26 cellular contexts compared by ENCODE assay signal in the genomic region with DNA sequence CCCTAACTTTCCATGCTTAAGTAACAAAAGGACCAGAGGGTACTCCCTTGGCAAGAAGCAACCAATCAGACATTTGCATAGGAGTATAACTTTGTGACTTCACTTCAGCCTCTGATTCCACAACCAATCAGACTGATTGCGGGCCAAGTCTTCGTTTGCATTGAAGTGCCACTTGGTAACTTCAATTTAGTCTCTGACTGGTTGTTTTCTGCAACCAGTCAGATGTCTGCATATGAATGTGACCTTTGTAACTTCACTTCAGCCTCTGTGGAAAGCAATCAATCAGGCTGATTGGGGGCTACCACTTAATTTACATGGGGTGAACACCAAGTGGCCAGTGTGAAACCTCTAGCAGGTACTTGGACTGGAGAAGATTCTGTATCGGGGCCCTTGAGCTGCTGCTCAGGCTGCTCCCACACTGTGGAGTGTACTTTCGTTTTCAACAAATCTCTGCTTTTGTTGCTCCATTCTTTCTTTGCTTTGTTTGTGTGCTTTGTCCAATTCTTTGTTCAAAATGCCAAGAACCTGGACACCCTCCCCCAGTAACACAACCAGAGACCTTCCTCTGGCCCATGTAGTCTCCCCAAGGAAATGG.
DNase-seq lines count a peak whose midpoint lies in the region; ATAC-seq, FAIRE-seq and TF ChIP-seq lines count a peak whose summit lies in the region.
"Had no signal": no experiment of that assay in that cellular context is flagged by ENCODE, and none has a peak within 500 bp of the region (broad histone marks: within the 10 kb centered on the region; RNA-seq: fewer than 3 reads in every experiment).

No MANE protein-coding gene starts in this region.

- H2BK120ac ChIP-seq in IMR-90 (ENCODE audit: low read depth, low read length), result no peak overlapping the region
- H2BK120ac ChIP-seq in H1 (replicated peaks; ENCODE audit: low read depth, low read length), result no peak overlapping the region

- no peaks in the 10 kb centered on the region for H3K23me2 ChIP-seq in H1 (ENCODE audit: low read depth, low read length)

- H3K4me2 ChIP-seq in IMR-90 (ENCODE audit: low read depth, low read length) (0 out of 2 replicates have a peak overlapping the region, but pooled peaks have one; percentile 9), H1 (ENCODE audit: insufficient read depth in 1 of 2, low read depth in 2 of 2, low read length in 2 of 2) (no peak overlapping the region)
- H3K4me2 ChIP-seq: A549; BLaER1 treated with 17β-estradiol and CSF1 and Interleukin-3, amounts not matched to agents 10 nM and 100 nM had no signal

- no peak overlapping the region for H3K18ac ChIP-seq in IMR-90 (ENCODE audit: low read depth, low read length)
- no peak overlapping the region for H3K18ac ChIP-seq in H1 (ENCODE audit: extremely low read depth, low read length)

- H3K27me3 ChIP-seq in IMR-90 (ENCODE audit: control insufficient read depth, insufficient read depth, low read length) (no peaks in the 10 kb centered on the region; the same call in 1 of the 2 replicates), H1 (replicated peaks in 1 of 4; ENCODE audit: control insufficient read depth in 3 of 4, extremely low read depth in 1 of 4, insufficient read depth in 3 of 4, low read length in 3 of 4) (no peaks in the 10 kb centered on the region), esophagus squamous epithelium (no peaks in the 10 kb centered on the region)
- H3K27me3 ChIP-seq: BE2C; BLaER1 treated with 17β-estradiol and CSF1 and Interleukin-3, amounts not matched to agents 10 nM and 100 nM had no signal

- H4K5ac ChIP-seq in IMR-90 (ENCODE audit: low read depth, low read length) (no peak overlapping the region), H1 (ENCODE audit: insufficient read length, low read depth, low read length) (no peak overlapping the region)

- no peaks in the 10 kb centered on the region for H3K79me1 ChIP-seq in IMR-90 (ENCODE audit: low read depth in 1 of 2, low read length in 2 of 2)
- no peaks in the 10 kb centered on the region for H3K79me1 ChIP-seq in H1 (ENCODE audit: low read depth, low read length)

- no peak overlapping the region for H3K4me3 Mint-ChIP-seq in neural crest cell
- H3K4me3 Mint-ChIP-seq: CD14-positive monocyte; CD4-positive, alpha-beta T cell; CD8-positive, alpha-beta memory T cell; H9 had no signal

- H3K9me1 ChIP-seq in IMR-90 (ENCODE audit: insufficient read depth, low read length), result no peaks in the 10 kb centered on the region

- no peak for TF ChIP-seq EP300 in H1 (IDR thresholded peaks at IDR 0.05; ENCODE audit: borderline replicate concordance in 1 of 2, low read depth in 2 of 2, low read length in 2 of 2)

- no peak overlapping the region for H2AFZ ChIP-seq in IMR-90 (replicated peaks; ENCODE audit: low read length, poor library complexity)
- H2AFZ ChIP-seq in H1 (ENCODE audit: low read length), result peak overlapping the region; percentile 62; the same call in 1 of the 2 replicates
- H2AFZ ChIP-seq: GM23248 had no signal

- H3K79me2 ChIP-seq in H1 (ENCODE audit: control insufficient read depth in 1 of 2, insufficient read depth in 2 of 2, low read length in 2 of 2), result no peaks in the 10 kb centered on the region

- H2AK9ac ChIP-seq in IMR-90 (replicated peaks; ENCODE audit: low read depth, low read length, poor library complexity), result no peak overlapping the region

- no peak for ATAC-seq in IMR-90 (ENCODE audit: low read depth)
- ATAC-seq: A549, HCT116 had no signal

- H2BK5ac ChIP-seq in IMR-90 (ENCODE audit: low read depth, low read length, poor library complexity, severe bottlenecking) (no peak overlapping the region), H1 (ENCODE audit: low read depth, low read length) (no peak overlapping the region)

- POLR2A ChIA-PET in IMR-90 (lab: Charles Lee; ENCODE audit: unreplicated experiment) (no interaction called here), H1 (lab: Charles Lee; ENCODE audit: partially characterized antibody) (no interaction called here)

- no peak for FAIRE-seq in H1 (lab: Jason Lieb, UNC)
- FAIRE-seq: A549, D721Med, GM12891, GM18507 had no signal

- TF ChIP-seq CTCF in IMR-90 (conservative IDR thresholded peaks at IDR 0.05; ENCODE audit: low read depth, low read length) (no peak), H1 (IDR thresholded peaks at IDR 0.05; ENCODE audit: control extremely low read depth in 1 of 3, insufficient read depth in 1 of 3, low read depth in 1 of 3, low read length in 3 of 3) (no peak), neural crest cell (conservative IDR thresholded peaks at IDR 0.05) (no peak), esophagus squamous epithelium (IDR thresholded peaks at IDR 0.05) (no peak)

- intact Hi-C loops in IMR-90 (cut with micrococcal nuclease) (no loop called here), esophagus squamous epithelium (cut with DNase I) (no loop called here)

- no peak overlapping the region for H4K8ac ChIP-seq in IMR-90 (ENCODE audit: low read depth in 2 of 2, low read length in 2 of 2)
- H4K8ac ChIP-seq in H1 (ENCODE audit: extremely low read depth, insufficient read depth, low read length), result no peak overlapping the region

- H4K91ac ChIP-seq in IMR-90 (ENCODE audit: insufficient read depth, low read depth, low read length), result no peak overlapping the region
- H4K91ac ChIP-seq in H1 (replicated peaks; ENCODE audit: insufficient read length, low read length), result no peak overlapping the region

- TF ChIP-seq POLR2A in IMR-90 (IDR thresholded peaks at IDR 0.05; ENCODE audit: low read depth, low read length) (no peak), H1 (IDR thresholded peaks at IDR 0.05; ENCODE audit: control extremely low read depth in 1 of 2, low read depth in 2 of 2, low read length in 2 of 2) (no peak), esophagus squamous epithelium (IDR thresholded peaks at IDR 0.05) (no peak)

- H3K4me1 ChIP-seq in IMR-90 (ENCODE audit: control insufficient read depth, insufficient read depth, low read length) (no peaks in the 10 kb centered on the region), H1 (replicated peaks in 1 of 4; ENCODE audit: control insufficient read depth in 3 of 4, insufficient read depth in 4 of 4, low read length in 3 of 4) (no peaks in the 10 kb centered on the region; a peak in 1 of 7 replicates), esophagus squamous epithelium (peaks cover 0 to 11% (median 0%) of the 10 kb centered on the region in 3 donors)
- H3K4me1 ChIP-seq: A549, BE2C had no signal

- H3K36me3 Mint-ChIP-seq in neural crest cell (ENCODE audit: low read depth), result peaks cover 15% of the 10 kb centered on the region

- no peak for DNase-seq in IMR-90
- DNase-seq in RPMI7951 (ENCODE audit: low read depth), result peak; percentile 15
- no peak for DNase-seq in H1 (ENCODE audit: low read depth in 1 of 2, low spot score in 2 of 2)
- no peak for DNase-seq in neural crest cell (ENCODE audit: low read depth, low spot score)
- DNase-seq in NCI-H82 (lab: John Stamatoyannopoulos, UW), result no peak
- DNase-seq in DMS153 treated with DMSO at 0.1 percent for 48 hours (lab: John Stamatoyannopoulos, UW; ENCODE audit: unreplicated experiment), result no peak
- no peak for DNase-seq in esophagus squamous epithelium (lab: John Stamatoyannopoulos, UW)
- DNase-seq: 8988T; ACHN; AML-193; BE2C; CD4-positive, alpha-beta T cell; CD8-positive, alpha-beta memory T cell; DMS 273 treated with DMSO at 0.1 percent for 48 hours; DMS53; DMS79 treated with DMSO at 0.1 percent for 48 hours; GF-D8; GM23248; H9 had no signal

- no peak for TF ChIP-seq RAD21 in IMR-90 (IDR thresholded peaks at IDR 0.05; ENCODE audit: low read length)
- no peak for TF ChIP-seq RAD21 in H1 (IDR thresholded peaks at IDR 0.05 in 1 of 2, conservative IDR thresholded peaks at IDR 0.05 in 1 of 2; ENCODE audit: low read depth in 2 of 2, low read length in 2 of 2)

- H2BK20ac ChIP-seq in IMR-90 (ENCODE audit: low read depth, low read length) (no peak overlapping the region), H1 (ENCODE audit: low read length) (no peak overlapping the region)

- H3K56ac ChIP-seq in IMR-90 (ENCODE audit: extremely low read depth, insufficient read depth, low read length), result no peak overlapping the region
- no peak overlapping the region for H3K56ac ChIP-seq in H1 (replicated peaks; ENCODE audit: insufficient read length, low read depth, low read length)

- CTCF ChIA-PET in IMR-90 (lab: Yijun Ruan, JAX), result no interaction called here
- CTCF ChIA-PET in H1 (lab: Charles Lee; ENCODE audit: partially characterized antibody), result no interaction called here

- 0% methylated on average over 1 of the region's 4 CpGs; no CpG with 5 or more reads in 1 of the 2 experiments for WGBS in IMR-90 (ENCODE audit: extremely low coverage in 2 of 2, insufficient read length in 1 of 2), 2 experiments
- WGBS in H1 (ENCODE audit: extremely low coverage in 1 of 2, insufficient coverage in 1 of 2, insufficient read length in 1 of 2, insufficient replicate concordance in 2 of 2, low coverage in 1 of 2, low lambda C conversion rate in 2 of 2, missing lambda C conversion rate in 1 of 2), 2 experiments, result 91% methylated on average over 4 of the region's 4 CpGs; no CpG with 5 or more reads in 1 of the 2 experiments
- 75 to 76% methylated on average over 4 of the region's 4 CpGs for WGBS in esophagus squamous epithelium, 2 donors

- H4K20me1 ChIP-seq in IMR-90 (ENCODE audit: insufficient read depth, low read length) (no peaks in the 10 kb centered on the region), H1 (replicated peaks in 1 of 2; ENCODE audit: control insufficient read depth in 1 of 2, insufficient read depth in 2 of 2, low read length in 2 of 2) (no peaks in the 10 kb centered on the region)
- H4K20me1 ChIP-seq: BLaER1 treated with 17β-estradiol and CSF1 and Interleukin-3, amounts not matched to agents 10 nM and 100 nM had no signal

- peak overlapping the region; percentile 13 for H3K27ac Mint-ChIP-seq in neural crest cell (ENCODE audit: unreplicated experiment)
- H3K27ac Mint-ChIP-seq: CD14-positive monocyte; CD4-positive, alpha-beta T cell; CD8-positive, alpha-beta memory T cell; H9 had no signal

- H3K9ac ChIP-seq in IMR-90 (ENCODE audit: low read depth, low read length) (no peak overlapping the region), H1 (replicated peaks in 1 of 4; ENCODE audit: extremely low read depth in 1 of 4, low read depth in 3 of 4, low read length in 3 of 4) (no peak overlapping the region)
- H3K9ac ChIP-seq: BLaER1 treated with 17β-estradiol and CSF1 and Interleukin-3, amounts not matched to agents 10 nM and 100 nM; GM23248 had no signal

- H3K36me3 ChIP-seq in IMR-90 (ENCODE audit: control insufficient read depth, insufficient read depth, low read length), result no peaks in the 10 kb centered on the region
- H3K36me3 ChIP-seq in H1 (ENCODE audit: control insufficient read depth in 2 of 4, insufficient read depth in 4 of 4, low read length in 3 of 4), result no peaks in the 10 kb centered on the region
- no peaks in the 10 kb centered on the region for H3K36me3 ChIP-seq in esophagus squamous epithelium
- H3K36me3 ChIP-seq: BE2C had no signal

- dilution Hi-C loops in IMR-90 (cut with HindIII; ENCODE audit: low sequenced_read_pairs, unreplicated experiment), result no loop called here

- H2BK15ac ChIP-seq in IMR-90 (ENCODE audit: low read depth, low read length), result no peak overlapping the region
- H2BK15ac ChIP-seq in H1 (ENCODE audit: low read length), result no peak overlapping the region

- no peaks in the 10 kb centered on the region for H3K27me3 Mint-ChIP-seq in neural crest cell (ENCODE audit: low read depth)

- H3K4ac ChIP-seq in IMR-90 (ENCODE audit: low read depth, low read length) (no peak overlapping the region), H1 (replicated peaks; ENCODE audit: insufficient read length, low read depth, low read length) (no peak overlapping the region)

- H2BK12ac ChIP-seq in H1 (ENCODE audit: low read depth, low read length), result no peak overlapping the region

- BruUV-seq in IMR-90 (replicated peaks; lab: Mats Ljungman, UMichigan), result no TSS peak

- in situ Hi-C loops in IMR-90 (cut with MboI; ENCODE audit: low sequenced_read_pairs), result no loop called here

- H3K14ac ChIP-seq in IMR-90 (replicated peaks; ENCODE audit: low read depth, low read length), result no peak overlapping the region
- H3K14ac ChIP-seq in H1 (ENCODE audit: insufficient read length), result no peak overlapping the region

- H3K9me3 ChIP-seq in IMR-90 (ENCODE audit: control insufficient read depth, insufficient read depth, low read length), result peaks cover 15% of the 10 kb centered on the region
- peaks cover 19 to 22% of the 10 kb centered on the region in 2 experiments for H3K9me3 ChIP-seq in H1 (ENCODE audit: insufficient read depth in 2 of 2, low read depth in 1 of 2, low read length in 1 of 2)
- peaks cover 0 to 6% (median 5%) of the 10 kb centered on the region in 3 donors for H3K9me3 ChIP-seq in esophagus squamous epithelium
- H3K9me3 ChIP-seq: BE2C had no signal

- no peak overlapping the region for H3K23ac ChIP-seq in IMR-90 (ENCODE audit: low read depth, low read length)
- H3K23ac ChIP-seq in H1 (ENCODE audit: insufficient read length), result no peak overlapping the region

- H3K27ac ChIP-seq in IMR-90 (ENCODE audit: insufficient read depth, low read length) (no peak overlapping the region), H1 (ENCODE audit: low read depth, low read length) (no peak overlapping the region), esophagus squamous epithelium (no peak overlapping the region)
- H3K27ac ChIP-seq: A549; BLaER1 treated with 17β-estradiol and CSF1 and Interleukin-3, amounts not matched to agents 10 nM and 100 nM; GM23248 had no signal

- H3K9me3 Mint-ChIP-seq in neural crest cell, result peaks cover 6% of the 10 kb centered on the region

- H2AK5ac ChIP-seq in IMR-90 (ENCODE audit: low read depth, low read length), result no peak overlapping the region
- no peak overlapping the region for H2AK5ac ChIP-seq in H1 (ENCODE audit: low read depth, low read length)

- no peak overlapping the region for H3K4me3 ChIP-seq in IMR-90 (ENCODE audit: insufficient read depth, low read depth, low read length)
- no peak overlapping the region for H3K4me3 ChIP-seq in H1 (ENCODE audit: extremely low read depth in 1 of 4, insufficient read depth in 2 of 4, low read depth in 3 of 4, low read length in 4 of 4)
- H3K4me3 ChIP-seq in esophagus squamous epithelium, result no peak overlapping the region
- H3K4me3 ChIP-seq: A549; BLaER1 treated with 17β-estradiol and CSF1 and Interleukin-3, amounts not matched to agents 10 nM and 100 nM; GM23248 had no signal

- peaks cover 10% of the 10 kb centered on the region for H3K4me1 Mint-ChIP-seq in neural crest cell
- H3K4me1 Mint-ChIP-seq: CD14-positive monocyte; CD8-positive, alpha-beta memory T cell had no signal
